In genomic region chr1:13583964-13584791, GRCh38 we compare ENCODE assay signal across 8 cellular contexts.
DNase-seq lines count a peak whose midpoint lies in the region; ATAC-seq and TF ChIP-seq lines count a peak whose summit lies in the region.

No MANE protein-coding gene starts in this region.

- DNase-seq in GM03348 (ENCODE audit: low spot score) (peak; percentile 60), astrocyte of the cerebellum (ENCODE audit: low read depth) (no peak), iPS DF 6.9 (ENCODE audit: low read depth, low spot score) (no peak), SKM-1 treated with dmso at 0.1 percent for 144 hours (lab: John Stamatoyannopoulos, UW; ENCODE audit: unreplicated experiment) (no peak), HUDEP-2 (lab: John Stamatoyannopoulos, UW; ENCODE audit: unreplicated experiment in 76 of 76) (no peak)

- H3K9me3 ChIP-seq in iPS DF 6.9 (ENCODE audit: control insufficient read depth, insufficient read depth, low read length) = no peaks in the 10 kb centered on the region

- in situ Hi-C loops in astrocyte of the cerebellum (cut with HindIII; ENCODE audit: low sequenced_read_pairs) = no loop called here

- ATAC-seq in HG03039 (IDR thresholded peaks at IDR 0.05; ENCODE audit: unreplicated experiment) (no peak), GM21528 (IDR thresholded peaks at IDR 0.05; ENCODE audit: low FRiP score, unreplicated experiment) (no peak)

- WGBS in iPS DF 6.9 (ENCODE audit: insufficient coverage, insufficient read length) = no CpG with 5 or more reads among the region's 47 CpGs

- H3K4me3 ChIP-seq in astrocyte of the cerebellum (ENCODE audit: low read depth, low read length) (peak overlapping the region; percentile 72), iPS DF 6.9 (ENCODE audit: low read length) (peak overlapping the region; percentile 97), rectal smooth muscle tissue (ENCODE audit: low read length) (peak overlapping the region; percentile 64)

- no peak for TF ChIP-seq CTCF in astrocyte of the cerebellum (IDR thresholded peaks at IDR 0.05; ENCODE audit: low read depth, low read length, missing control alignments)

- no peak overlapping the region for H3K27ac ChIP-seq in iPS DF 6.9 (ENCODE audit: low read length)
- peak overlapping the region; percentile 45 for H3K27ac ChIP-seq in rectal smooth muscle tissue (ENCODE audit: low read depth, low read length)

- no peaks in the 10 kb centered on the region for H3K36me3 ChIP-seq in iPS DF 6.9 (ENCODE audit: control insufficient read depth, insufficient read depth, low read length)
- H3K36me3 ChIP-seq in rectal smooth muscle tissue (ENCODE audit: control insufficient read depth, insufficient read depth, low read length) = no peaks in the 10 kb centered on the region

- H3K4me1 ChIP-seq in iPS DF 6.9 (ENCODE audit: control insufficient read depth, insufficient read depth, low read length) (peaks cover 12% of the 10 kb centered on the region), rectal smooth muscle tissue (ENCODE audit: control insufficient read depth, insufficient read depth, low read length) (no peaks in the 10 kb centered on the region)

- no peak overlapping the region for H3K9ac ChIP-seq in rectal smooth muscle tissue (ENCODE audit: low read length)

- no peaks in the 10 kb centered on the region for H3K27me3 ChIP-seq in iPS DF 6.9 (ENCODE audit: control insufficient read depth, insufficient read depth, low read length)
- H3K27me3 ChIP-seq in rectal smooth muscle tissue (ENCODE audit: control insufficient read depth, insufficient read depth, low read length) = peaks cover 9% of the 10 kb centered on the region
